12 cellular contexts compared by ENCODE assay signal in the genomic region with DNA sequence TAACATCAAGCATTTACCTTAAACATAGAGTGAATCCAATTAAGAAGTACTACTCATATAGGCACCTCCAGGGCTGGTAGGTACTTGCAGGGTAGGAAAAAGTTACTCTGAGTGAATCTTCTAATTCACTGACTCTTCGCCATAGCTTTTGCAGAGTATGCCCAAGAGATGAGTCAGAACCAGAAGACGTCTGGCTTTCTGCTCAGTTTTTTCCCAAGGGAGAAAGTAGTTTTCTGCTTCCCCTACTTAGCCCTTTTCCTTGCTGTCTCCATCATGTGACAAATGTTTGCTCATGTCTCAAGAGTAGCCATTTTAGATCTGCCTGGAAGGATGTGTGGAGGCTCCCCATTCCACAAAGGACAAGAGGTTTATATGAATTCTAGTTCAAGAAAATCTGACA.
DNase-seq lines count a peak whose midpoint lies in the region; ATAC-seq and TF ChIP-seq lines count a peak whose summit lies in the region.
"Had no signal": no experiment of that assay in that cellular context is flagged by ENCODE, and none has a peak within 500 bp of the region (broad histone marks: within the 10 kb centered on the region; RNA-seq: fewer than 3 reads in every experiment).

No MANE protein-coding gene starts in this region.

- intact Hi-C loops in CD14-positive monocyte (cut with micrococcal nuclease) = no loop called here

- H3K4me1 Mint-ChIP-seq in T-helper 1 cell treated with Interleukin-12 subunit alpha and Interleukin-12 subunit beta and Interleukin-4 antibody, amounts not matched to agents 30 μg/mL and 1 μg/mL, for 36 hours (ENCODE audit: low read depth) = peaks cover 53% of the 10 kb centered on the region
- peaks cover 43% of the 10 kb centered on the region for H3K4me1 Mint-ChIP-seq in stimulated activated memory B cell treated with anti-CD40 and anti-IgM and Interleukin-4, amounts not matched to agents 10 μg/mL and 1 μg/mL and 100 μg/mL, for 72 hours
- H3K4me1 Mint-ChIP-seq in CD14-positive monocyte = no peaks in the 10 kb centered on the region

- H3K4me3 Mint-ChIP-seq in T-helper 1 cell treated with Interleukin-12 subunit alpha and Interleukin-12 subunit beta and Interleukin-4 antibody, amounts not matched to agents 30 μg/mL and 1 μg/mL, for 36 hours = no peak overlapping the region
- H3K4me3 Mint-ChIP-seq in stimulated activated memory B cell treated with anti-CD40 and anti-IgM and Interleukin-4, amounts not matched to agents 10 μg/mL and 1 μg/mL and 100 μg/mL, for 72 hours = no peak overlapping the region
- H3K4me3 Mint-ChIP-seq in CD14-positive monocyte = no peak overlapping the region
- H3K4me3 Mint-ChIP-seq: activated CD8-positive, alpha-beta memory T cell treated with anti-CD3 and anti-CD28 coated beads, Interleukin-2, amount 10 ng/mL, durations not matched to agents 7 days and 5 days; naive B cell had no signal

- no peak overlapping the region for H3K4me3 ChIP-seq in fibroblast of villous mesenchyme (ENCODE audit: low read depth, low read length)

- no peaks in the 10 kb centered on the region for H3K27me3 Mint-ChIP-seq in T-helper 1 cell treated with Interleukin-12 subunit alpha and Interleukin-12 subunit beta and Interleukin-4 antibody, amounts not matched to agents 30 μg/mL and 1 μg/mL, for 36 hours (ENCODE audit: low read depth)
- no peaks in the 10 kb centered on the region for H3K27me3 Mint-ChIP-seq in stimulated activated memory B cell treated with anti-CD40 and anti-IgM and Interleukin-4, amounts not matched to agents 10 μg/mL and 1 μg/mL and 100 μg/mL, for 72 hours
- H3K27me3 Mint-ChIP-seq in CD14-positive monocyte (ENCODE audit: low read depth in 3 of 3) = no peaks in the 10 kb centered on the region
- H3K27me3 Mint-ChIP-seq: activated CD8-positive, alpha-beta memory T cell treated with anti-CD3 and anti-CD28 coated beads, Interleukin-2, amount 10 ng/mL, durations not matched to agents 7 days and 5 days; naive B cell had no signal

- peak overlapping the region; percentile 23 for H3K27ac Mint-ChIP-seq in T-helper 1 cell treated with Interleukin-12 subunit alpha and Interleukin-12 subunit beta and Interleukin-4 antibody, amounts not matched to agents 30 μg/mL and 1 μg/mL, for 36 hours
- H3K27ac Mint-ChIP-seq in stimulated activated memory B cell treated with anti-CD40 and anti-IgM and Interleukin-4, amounts not matched to agents 10 μg/mL and 1 μg/mL and 100 μg/mL, for 72 hours = peak overlapping the region; percentile 76
- peak overlapping the region in 3 of 7 donors; percentile 19 to 74 (median 33) for H3K27ac Mint-ChIP-seq in CD14-positive monocyte
- H3K27ac Mint-ChIP-seq: activated CD8-positive, alpha-beta memory T cell treated with anti-CD3 and anti-CD28 coated beads, Interleukin-2, amount 10 ng/mL, durations not matched to agents 7 days and 5 days had no signal

- H3K36me3 Mint-ChIP-seq in T-helper 1 cell treated with Interleukin-12 subunit alpha and Interleukin-12 subunit beta and Interleukin-4 antibody, amounts not matched to agents 30 μg/mL and 1 μg/mL, for 36 hours (ENCODE audit: low read depth) = peaks cover 32% of the 10 kb centered on the region
- peaks cover 21% of the 10 kb centered on the region for H3K36me3 Mint-ChIP-seq in stimulated activated memory B cell treated with anti-CD40 and anti-IgM and Interleukin-4, amounts not matched to agents 10 μg/mL and 1 μg/mL and 100 μg/mL, for 72 hours
- H3K36me3 Mint-ChIP-seq in CD14-positive monocyte = peaks cover 30 to 41% of the 10 kb centered on the region in 2 donors
- H3K36me3 Mint-ChIP-seq: naive B cell had no signal

- DNase-seq in T-helper 1 cell (no peak), fibroblast of villous mesenchyme (ENCODE audit: low read depth) (peak; percentile 88), T1000 (lab: John Stamatoyannopoulos, UW) (no peak), CD14-positive monocyte (ENCODE audit: low spot score) (no peak)
- DNase-seq: activated CD8-positive, alpha-beta memory T cell treated with anti-CD3 and anti-CD28 coated beads, Interleukin-2, amount 10 ng/mL, durations not matched to agents 7 days and 5 days; naive B cell; NCI-H526; substantia nigra had no signal

- no peak for TF ChIP-seq CTCF in fibroblast of villous mesenchyme (IDR thresholded peaks at IDR 0.05; ENCODE audit: insufficient read depth, low read depth, low read length)
- no peak for TF ChIP-seq CTCF in CD14-positive monocyte (IDR thresholded peaks at IDR 0.05)

- peak; percentile 60 for ATAC-seq in SK-N-SH treated with all-trans-retinoic acid at 6 μM for 48 hours
- ATAC-seq in stimulated activated memory B cell treated with anti-CD40 and anti-IgM and Interleukin-4, amounts not matched to agents 10 μg/mL and 1 μg/mL and 100 μg/mL, for 72 hours = peak; percentile 78
- no peak for ATAC-seq in HG02588 (IDR thresholded peaks at IDR 0.05; ENCODE audit: unreplicated experiment)
- ATAC-seq: activated CD8-positive, alpha-beta memory T cell treated with anti-CD3 and anti-CD28 coated beads, Interleukin-2, amount 10 ng/mL, durations not matched to agents 7 days and 5 days had no signal

- H3K9me3 Mint-ChIP-seq in T-helper 1 cell treated with Interleukin-12 subunit alpha and Interleukin-12 subunit beta and Interleukin-4 antibody, amounts not matched to agents 30 μg/mL and 1 μg/mL, for 36 hours = no peaks in the 10 kb centered on the region
- H3K9me3 Mint-ChIP-seq in stimulated activated memory B cell treated with anti-CD40 and anti-IgM and Interleukin-4, amounts not matched to agents 10 μg/mL and 1 μg/mL and 100 μg/mL, for 72 hours = no peaks in the 10 kb centered on the region
- no peaks in the 10 kb centered on the region for H3K9me3 Mint-ChIP-seq in CD14-positive monocyte
- H3K9me3 Mint-ChIP-seq: naive B cell had no signal

TF ChIP-seq in SK-N-SH treated with all-trans-retinoic acid at 6 μM for 48 hours, 23 proteins besides CTCF, POLR2A, EP300 and RAD21 (continues in another document):
- TF ChIP-seq ISL1 (CRISPR knock-in tag; IDR thresholded peaks at IDR 0.05) (no peak), ESRRG (CRISPR knock-in tag; IDR thresholded peaks at IDR 0.05) (no peak), TSHZ2 (CRISPR knock-in tag; IDR thresholded peaks at IDR 0.05) (no peak), TOX (CRISPR knock-in tag; IDR thresholded peaks at IDR 0.05; ENCODE audit: borderline replicate concordance) (peak; percentile 70; the same call in 1 of the 2 replicates), POU6F1 (CRISPR knock-in tag; IDR thresholded peaks at IDR 0.05; ENCODE audit: borderline replicate concordance, low read depth) (peak; percentile 79; the same call in 1 of the 2 replicates), ZFP3 (CRISPR knock-in tag; IDR thresholded peaks at IDR 0.05) (peak; percentile 83; the same call in 1 of the 2 replicates), GLIS3 (CRISPR knock-in tag; IDR thresholded peaks at IDR 0.05) (no peak), SNAI2 (CRISPR knock-in tag; IDR thresholded peaks at IDR 0.05) (no peak), ZFP30 (CRISPR knock-in tag; IDR thresholded peaks at IDR 0.05) (no peak), ZNF8 (CRISPR knock-in tag; IDR thresholded peaks at IDR 0.05) (no peak), TCF4 (CRISPR knock-in tag; IDR thresholded peaks at IDR 0.05; ENCODE audit: borderline replicate concordance) (no peak), ZC3H10 (CRISPR knock-in tag; IDR thresholded peaks at IDR 0.05) (peak; percentile 77; the same call in 1 of the 2 replicates), ZNF70 (CRISPR knock-in tag; IDR thresholded peaks at IDR 0.05) (no peak), OSR1 (CRISPR knock-in tag; IDR thresholded peaks at IDR 0.05) (peak; percentile 94)
